2 cellular contexts compared by ENCODE assay signal in the genomic region with DNA sequence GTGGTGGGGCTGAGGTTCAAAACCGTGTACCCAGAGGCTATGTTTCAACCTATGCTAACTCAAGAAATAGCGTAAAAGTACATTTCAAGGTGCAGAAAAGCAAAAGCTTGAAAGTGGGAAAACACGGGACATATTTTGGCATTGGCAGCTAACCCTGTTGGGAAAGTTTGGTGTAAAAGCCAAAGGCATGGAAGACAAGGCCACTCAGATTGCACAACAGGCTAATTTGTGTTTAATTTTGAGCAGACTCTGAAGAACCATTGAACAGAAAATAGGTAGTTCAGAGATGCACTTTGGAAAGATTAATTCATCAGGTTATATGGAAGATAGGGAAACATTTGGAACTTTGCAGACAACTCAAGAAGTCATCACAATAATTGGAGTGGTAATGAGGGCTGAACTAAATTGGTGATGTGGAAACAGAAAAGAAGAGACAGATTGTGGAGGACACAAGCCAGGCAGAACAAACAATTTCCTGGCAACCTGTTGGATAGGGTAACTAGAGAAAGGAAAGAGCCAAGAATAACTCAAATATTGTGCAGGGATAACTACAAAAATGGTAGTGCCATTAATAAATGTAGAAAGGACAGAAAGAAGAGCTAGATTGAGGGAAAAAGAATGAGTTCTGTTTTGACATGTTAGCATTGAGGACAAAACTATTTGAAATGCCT.
TF ChIP-seq lines count a peak whose summit lies in the region.

No MANE protein-coding gene starts in this region.

TF ChIP-seq in liver, 16 proteins besides CTCF, POLR2A, EP300 and RAD21 (continued from another document):
- TF ChIP-seq, protein P1, sequence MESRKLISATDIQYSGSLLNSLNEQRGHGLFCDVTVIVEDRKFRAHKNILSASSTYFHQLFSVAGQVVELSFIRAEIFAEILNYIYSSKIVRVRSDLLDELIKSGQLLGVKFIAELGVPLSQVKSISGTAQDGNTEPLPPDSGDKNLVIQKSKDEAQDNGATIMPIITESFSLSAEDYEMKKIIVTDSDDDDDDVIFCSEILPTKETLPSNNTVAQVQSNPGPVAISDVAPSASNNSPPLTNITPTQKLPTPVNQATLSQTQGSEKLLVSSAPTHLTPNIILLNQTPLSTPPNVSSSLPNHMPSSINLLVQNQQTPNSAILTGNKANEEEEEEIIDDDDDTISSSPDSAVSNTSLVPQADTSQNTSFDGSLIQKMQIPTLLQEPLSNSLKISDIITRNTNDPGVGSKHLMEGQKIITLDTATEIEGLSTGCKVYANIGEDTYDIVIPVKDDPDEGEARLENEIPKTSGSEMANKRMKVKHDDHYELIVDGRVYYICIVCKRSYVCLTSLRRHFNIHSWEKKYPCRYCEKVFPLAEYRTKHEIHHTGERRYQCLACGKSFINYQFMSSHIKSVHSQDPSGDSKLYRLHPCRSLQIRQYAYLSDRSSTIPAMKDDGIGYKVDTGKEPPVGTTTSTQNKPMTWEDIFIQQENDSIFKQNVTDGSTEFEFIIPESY (IDR thresholded peaks at IDR 0.05): peak; percentile 57
- peak; percentile 25 to 75 for TF ChIP-seq RXRA (IDR thresholded peaks at IDR 0.05)
- TF ChIP-seq EGR1 (IDR thresholded peaks at IDR 0.05; ENCODE audit: low read depth in 2 of 2): peak in 1 of 2 donors; percentile 59
- peak; percentile 6 for TF ChIP-seq FOXA2 (IDR thresholded peaks at IDR 0.05)
- peak; percentile 51 to 66 for TF ChIP-seq HNF4A (conservative IDR thresholded peaks at IDR 0.05)

TF ChIP-seq in HepG2, 621 proteins besides CTCF, POLR2A, EP300 and RAD21 (continued from another document):
- TF ChIP-seq, protein P2, sequence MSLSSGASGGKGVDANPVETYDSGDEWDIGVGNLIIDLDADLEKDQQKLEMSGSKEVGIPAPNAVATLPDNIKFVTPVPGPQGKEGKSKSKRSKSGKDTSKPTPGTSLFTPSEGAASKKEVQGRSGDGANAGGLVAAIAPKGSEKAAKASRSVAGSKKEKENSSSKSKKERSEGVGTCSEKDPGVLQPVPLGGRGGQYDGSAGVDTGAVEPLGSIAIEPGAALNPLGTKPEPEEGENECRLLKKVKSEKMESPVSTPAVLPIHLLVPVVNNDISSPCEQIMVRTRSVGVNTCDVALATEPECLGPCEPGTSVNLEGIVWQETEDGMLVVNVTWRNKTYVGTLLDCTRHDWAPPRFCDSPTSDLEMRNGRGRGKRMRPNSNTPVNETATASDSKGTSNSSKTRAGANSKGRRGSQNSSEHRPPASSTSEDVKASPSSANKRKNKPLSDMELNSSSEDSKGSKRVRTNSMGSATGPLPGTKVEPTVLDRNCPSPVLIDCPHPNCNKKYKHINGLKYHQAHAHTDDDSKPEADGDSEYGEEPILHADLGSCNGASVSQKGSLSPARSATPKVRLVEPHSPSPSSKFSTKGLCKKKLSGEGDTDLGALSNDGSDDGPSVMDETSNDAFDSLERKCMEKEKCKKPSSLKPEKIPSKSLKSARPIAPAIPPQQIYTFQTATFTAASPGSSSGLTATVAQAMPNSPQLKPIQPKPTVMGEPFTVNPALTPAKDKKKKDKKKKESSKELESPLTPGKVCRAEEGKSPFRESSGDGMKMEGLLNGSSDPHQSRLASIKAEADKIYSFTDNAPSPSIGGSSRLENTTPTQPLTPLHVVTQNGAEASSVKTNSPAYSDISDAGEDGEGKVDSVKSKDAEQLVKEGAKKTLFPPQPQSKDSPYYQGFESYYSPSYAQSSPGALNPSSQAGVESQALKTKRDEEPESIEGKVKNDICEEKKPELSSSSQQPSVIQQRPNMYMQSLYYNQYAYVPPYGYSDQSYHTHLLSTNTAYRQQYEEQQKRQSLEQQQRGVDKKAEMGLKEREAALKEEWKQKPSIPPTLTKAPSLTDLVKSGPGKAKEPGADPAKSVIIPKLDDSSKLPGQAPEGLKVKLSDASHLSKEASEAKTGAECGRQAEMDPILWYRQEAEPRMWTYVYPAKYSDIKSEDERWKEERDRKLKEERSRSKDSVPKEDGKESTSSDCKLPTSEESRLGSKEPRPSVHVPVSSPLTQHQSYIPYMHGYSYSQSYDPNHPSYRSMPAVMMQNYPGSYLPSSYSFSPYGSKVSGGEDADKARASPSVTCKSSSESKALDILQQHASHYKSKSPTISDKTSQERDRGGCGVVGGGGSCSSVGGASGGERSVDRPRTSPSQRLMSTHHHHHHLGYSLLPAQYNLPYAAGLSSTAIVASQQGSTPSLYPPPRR (CRISPR knock-in tag; IDR thresholded peaks at IDR 0.05; ENCODE audit: borderline replicate concordance): no peak
- no peak for TF ChIP-seq ZNF883 (CRISPR knock-in tag; IDR thresholded peaks at IDR 0.05; ENCODE audit: not compliant biosample characterization)
- TF ChIP-seq, protein P3, sequence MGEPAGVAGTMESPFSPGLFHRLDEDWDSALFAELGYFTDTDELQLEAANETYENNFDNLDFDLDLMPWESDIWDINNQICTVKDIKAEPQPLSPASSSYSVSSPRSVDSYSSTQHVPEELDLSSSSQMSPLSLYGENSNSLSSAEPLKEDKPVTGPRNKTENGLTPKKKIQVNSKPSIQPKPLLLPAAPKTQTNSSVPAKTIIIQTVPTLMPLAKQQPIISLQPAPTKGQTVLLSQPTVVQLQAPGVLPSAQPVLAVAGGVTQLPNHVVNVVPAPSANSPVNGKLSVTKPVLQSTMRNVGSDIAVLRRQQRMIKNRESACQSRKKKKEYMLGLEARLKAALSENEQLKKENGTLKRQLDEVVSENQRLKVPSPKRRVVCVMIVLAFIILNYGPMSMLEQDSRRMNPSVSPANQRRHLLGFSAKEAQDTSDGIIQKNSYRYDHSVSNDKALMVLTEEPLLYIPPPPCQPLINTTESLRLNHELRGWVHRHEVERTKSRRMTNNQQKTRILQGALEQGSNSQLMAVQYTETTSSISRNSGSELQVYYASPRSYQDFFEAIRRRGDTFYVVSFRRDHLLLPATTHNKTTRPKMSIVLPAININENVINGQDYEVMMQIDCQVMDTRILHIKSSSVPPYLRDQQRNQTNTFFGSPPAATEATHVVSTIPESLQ (CRISPR knock-in tag; conservative IDR thresholded peaks at IDR 0.05): no peak
- no peak for TF ChIP-seq FOXO1 (CRISPR knock-in tag; IDR thresholded peaks at IDR 0.05)
- TF ChIP-seq TBL1XR1 (IDR thresholded peaks at IDR 0.05; ENCODE audit: borderline replicate concordance, low read length, partially characterized antibody): no peak
